In the genomic region with DNA sequence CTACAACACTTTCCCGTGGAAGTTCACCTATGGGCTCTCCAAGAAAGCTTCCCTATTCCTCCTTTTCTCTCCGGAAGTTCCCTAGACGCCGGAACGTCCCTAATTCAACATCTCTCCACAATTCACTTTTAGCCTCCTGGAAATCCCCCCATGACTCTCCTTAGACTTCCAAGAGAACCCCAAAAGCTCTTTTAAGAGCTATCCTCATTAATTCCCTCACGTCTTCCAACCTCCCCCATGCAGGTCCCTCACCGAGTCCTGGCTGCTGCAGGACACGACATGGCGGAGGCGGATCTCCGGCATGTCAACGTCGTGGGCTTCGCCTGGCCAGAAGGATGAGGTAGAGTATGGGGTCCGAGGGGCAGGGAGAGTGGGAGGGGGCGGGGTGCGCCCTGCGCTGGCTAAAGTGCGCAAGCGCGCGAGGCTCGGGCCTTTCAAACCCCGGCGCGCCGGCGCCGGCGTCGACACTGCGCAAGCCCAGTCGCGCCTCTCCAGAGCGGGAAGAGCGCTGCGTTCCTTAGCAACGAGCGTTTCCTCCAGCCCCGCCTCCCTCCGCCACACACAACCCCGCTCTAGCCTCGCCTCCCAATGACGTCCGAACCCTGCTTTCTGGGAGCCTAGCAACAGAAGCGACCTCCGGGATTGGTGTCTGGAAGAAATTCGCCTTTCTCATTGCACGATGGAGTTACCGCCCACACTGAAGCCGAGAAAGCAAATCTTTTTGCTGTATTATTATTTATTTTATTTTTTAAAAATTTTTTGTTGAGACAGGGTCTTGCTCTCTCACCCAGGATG, we compare ENCODE assay signal across 8 cellular contexts. TPM values are rescaled to one million over a fixed set of nuclear protein-coding genes. Genes with fewer than 3 reads are reported as not detected.
DNase-seq lines count a peak whose midpoint lies in the region; ATAC-seq lines count a peak whose summit lies in the region.

TSS of gene PINLYP (plus strand) at position 646 of the 795 bp plus-strand sequence. CDS start 1,391 bp downstream, outside the sequence.
TSS of gene XRCC1 (minus strand) at position 372 of the 795 bp plus-strand sequence. CDS start at position 303, 69 bp downstream.

- no peak within 1 kb of the TSS for H2AK5ac ChIP-seq in mesendoderm (ENCODE audit: low read length)

- H2BK5ac ChIP-seq in mesendoderm (ENCODE audit: low read length), result no peak within 1 kb of the TSS

- ATAC-seq in GM21360 (IDR thresholded peaks at IDR 0.05; ENCODE audit: unreplicated experiment), result peak; percentile 96
- ATAC-seq in activated CD8-positive, alpha-beta memory T cell treated with anti-CD3 and anti-CD28 coated beads, Interleukin-2, amount 10 ng/mL, durations not matched to agents 7 days and 5 days, result peak; percentile 97

- H2BK15ac ChIP-seq in mesendoderm (replicated peaks; ENCODE audit: low read depth), result no peak within 1 kb of the TSS

- peak within 1 kb of the TSS; percentile 95 for H3K4me3 Mint-ChIP-seq in activated CD8-positive, alpha-beta memory T cell treated with anti-CD3 and anti-CD28 coated beads, Interleukin-2, amount 10 ng/mL, durations not matched to agents 7 days and 5 days

- H3K27me3 Mint-ChIP-seq in activated CD8-positive, alpha-beta memory T cell treated with anti-CD3 and anti-CD28 coated beads, Interleukin-2, amount 10 ng/mL, durations not matched to agents 7 days and 5 days, result no peaks in the 10 kb centered on the region

- H3K36me3 Mint-ChIP-seq in activated CD8-positive, alpha-beta memory T cell treated with anti-CD3 and anti-CD28 coated beads, Interleukin-2, amount 10 ng/mL, durations not matched to agents 7 days and 5 days, result peaks cover 5% of the 10 kb centered on the region

- no peaks in the 10 kb centered on the region for H3K9me3 Mint-ChIP-seq in activated CD8-positive, alpha-beta memory T cell treated with anti-CD3 and anti-CD28 coated beads, Interleukin-2, amount 10 ng/mL, durations not matched to agents 7 days and 5 days (ENCODE audit: low read depth)

- peak; percentile 98 for DNase-seq in COLO668 (lab: John Stamatoyannopoulos, UW; ENCODE audit: unreplicated experiment)
- DNase-seq in HT1080 (ENCODE audit: low read depth), result peak; percentile 98
- DNase-seq in NOMO-1 treated with DMSO at 0.1 percent for 48 hours (lab: John Stamatoyannopoulos, UW; ENCODE audit: unreplicated experiment), result peak; percentile 99
- peak; percentile 99 for DNase-seq in activated CD8-positive, alpha-beta memory T cell treated with anti-CD3 and anti-CD28 coated beads, Interleukin-2, amount 10 ng/mL, durations not matched to agents 7 days and 5 days
- peak; percentile 99 for DNase-seq in mesendoderm
- DNase-seq in stimulated activated CD8-positive, alpha-beta memory T cell treated with anti-CD3 and anti-CD28 coated beads, Interleukin-15, amount 100 ng/mL, for 1 hour (ENCODE audit: low read depth), result peak; percentile 91

- peak within 1 kb of the TSS; percentile 65 for H3K4me2 ChIP-seq in mesendoderm (ENCODE audit: low read length)

- H3K36me3 ChIP-seq in endocrine pancreas (ENCODE audit: control insufficient read depth, insufficient read depth, low read length), result no peaks in the 10 kb centered on the region
- H3K36me3 ChIP-seq in mesendoderm (ENCODE audit: control insufficient read depth, insufficient read depth, low read length), result no peaks in the 10 kb centered on the region

- no peaks in the 10 kb centered on the region for H3K79me2 ChIP-seq in mesendoderm (ENCODE audit: control insufficient read depth, insufficient read depth, low read length)

- peak within 1 kb of the TSS; percentile 99 for H3K56ac ChIP-seq in mesendoderm (ENCODE audit: low read length)

- no peaks in the 10 kb centered on the region for H3K9me3 ChIP-seq in endocrine pancreas (ENCODE audit: control insufficient read depth, low read length)

- peak within 1 kb of the TSS; percentile 92 for H3K27ac Mint-ChIP-seq in activated CD8-positive, alpha-beta memory T cell treated with anti-CD3 and anti-CD28 coated beads, Interleukin-2, amount 10 ng/mL, durations not matched to agents 7 days and 5 days

- peak within 1 kb of the TSS; percentile 90 for H3K23ac ChIP-seq in mesendoderm (ENCODE audit: low read length)

- H3K27ac ChIP-seq in mesendoderm (ENCODE audit: low read depth, low read length), result no peak within 1 kb of the TSS

- H4K8ac ChIP-seq in mesendoderm (ENCODE audit: low read depth, low read length), result no peak within 1 kb of the TSS

- H2BK120ac ChIP-seq in mesendoderm (ENCODE audit: low read depth, low read length), result no peak within 1 kb of the TSS

- peak within 1 kb of the TSS; percentile 54 for H3K18ac ChIP-seq in mesendoderm (ENCODE audit: low read length)

- peak within 1 kb of the TSS; percentile 96 for H3K9ac ChIP-seq in endocrine pancreas (ENCODE audit: control insufficient read depth, insufficient read depth, low read length)
- peak within 1 kb of the TSS; percentile 87 for H3K9ac ChIP-seq in mesendoderm (ENCODE audit: low read length)

- no CpG with 5 or more reads among the region's 51 CpGs for WGBS in mesendoderm (ENCODE audit: extremely low coverage, insufficient coverage, low lambda C conversion rate)

- H3K4me1 Mint-ChIP-seq in activated CD8-positive, alpha-beta memory T cell treated with anti-CD3 and anti-CD28 coated beads, Interleukin-2, amount 10 ng/mL, durations not matched to agents 7 days and 5 days, result peaks cover 45% of the 10 kb centered on the region

- H4K5ac ChIP-seq in mesendoderm (ENCODE audit: low read length), result no peak within 1 kb of the TSS

- H3K4ac ChIP-seq in mesendoderm (ENCODE audit: low read depth, low read length), result peak within 1 kb of the TSS; percentile 63

- peaks cover 8% of the 10 kb centered on the region for H3K4me1 ChIP-seq in endocrine pancreas (ENCODE audit: control insufficient read depth, insufficient read depth, low read length)
- H3K4me1 ChIP-seq in mesendoderm (ENCODE audit: control insufficient read depth, low read depth, low read length), result peaks cover 4% of the 10 kb centered on the region

- peaks cover 7% of the 10 kb centered on the region for H3K79me1 ChIP-seq in mesendoderm (ENCODE audit: low read length)

- CTCF ChIA-PET in activated CD8-positive, alpha-beta memory T cell treated with anti-CD3 and anti-CD28 coated beads, Interleukin-2, amount 10 ng/mL, durations not matched to agents 7 days and 5 days (lab: Charles Lee), result interaction anchor here (0.7 to 3.0 kb wide), 8 partner anchors 9 to 128 kb away, joined by 3 to 38 read pairs (median 4); partner anchors contain the start of genes IRGQ, ZNF575 and ZNF576

- H3K4me3 ChIP-seq in endocrine pancreas (ENCODE audit: control insufficient read depth, insufficient read depth, low read length), result peak within 1 kb of the TSS; percentile 85
- peak within 1 kb of the TSS; percentile 66 for H3K4me3 ChIP-seq in mesendoderm (ENCODE audit: low read length)

- H3K27me3 ChIP-seq in endocrine pancreas (ENCODE audit: control insufficient read depth, insufficient read depth, low read length) (no peaks in the 10 kb centered on the region), mesendoderm (ENCODE audit: insufficient read depth, low read length, poor library complexity) (no peaks in the 10 kb centered on the region)

RNA-seq across cellular contexts. Expression of gene PINLYP, which starts in this region (rescaled TPM):
- total RNA-seq in HT1080 (2014; rRNA removed; shearing (Covaris generic)), result 0.58 TPM in 1 of 2 replicates, not detected in the other
- polyA plus RNA-seq in HT1080 (2015; cell fraction: cytosol; rRNA removed), result 0.53 and 1.1 TPM in 2 replicates
- polyA plus RNA-seq in HT1080 (2015; cell fraction: nucleus; rRNA removed), result 6.7 and 6.8 TPM in 2 replicates
- total RNA-seq in activated CD8-positive, alpha-beta memory T cell treated with anti-CD3 and anti-CD28 coated beads, Interleukin-2, amount 10 ng/mL, durations not matched to agents 7 days and 5 days, result 10 to 100 TPM; 16.8 to 19.7 TPM
- 8.6 TPM for polyA plus RNA-seq in mesendoderm (2013, experiment 1 of 2)
- polyA plus RNA-seq in mesendoderm (2013, experiment 2 of 2), result 8.5 TPM

RNA-seq across cellular contexts. Expression of gene XRCC1, which starts in this region (rescaled TPM):
- 24.3 and 32.5 TPM in 2 replicates for total RNA-seq in HT1080 (2014; rRNA removed; shearing (Covaris generic))
- 23.3 and 24.3 TPM in 2 replicates for polyA plus RNA-seq in HT1080 (2015; cell fraction: cytosol; rRNA removed)
- 38.6 and 41.6 TPM in 2 replicates for polyA plus RNA-seq in HT1080 (2015; cell fraction: nucleus; rRNA removed)
- total RNA-seq in activated CD8-positive, alpha-beta memory T cell treated with anti-CD3 and anti-CD28 coated beads, Interleukin-2, amount 10 ng/mL, durations not matched to agents 7 days and 5 days, result 10 to 100 TPM; 47.7 to 50.6 TPM
- polyA plus RNA-seq in mesendoderm (2013, experiment 1 of 2), result 25.6 TPM
- 24.3 TPM for polyA plus RNA-seq in mesendoderm (2013, experiment 2 of 2)

Comparison
In these comparisons a context has a peak if more than half of its experiments do, and no peak if none do; other contexts are left out.
1. RNA of gene PINLYP (total RNA-seq): 16.8 to 19.7 TPM in activated CD8-positive, alpha-beta memory T cell treated with anti-CD3 and anti-CD28 coated beads, Interleukin-2, amount 10 ng/mL, durations not matched to agents 7 days and 5 days; 0.58 TPM in HT1080; every median in the first group is over 10 times any median in the second.
2. Peak in every context shown above with its lines, with median percentiles within 50 percentile points of each other: DNase-seq.